In genomic region chr12:125614058-125614457, GRCh38 we compare ENCODE assay signal across 24 cellular contexts.
DNase-seq lines count a peak whose midpoint lies in the region; ATAC-seq and TF ChIP-seq lines count a peak whose summit lies in the region.
"Had no signal": no experiment of that assay in that cellular context is flagged by ENCODE, and none has a peak within 500 bp of the region (broad histone marks: within the 10 kb centered on the region; RNA-seq: fewer than 3 reads in every experiment).

No MANE protein-coding gene starts in this region.

- no peak for TF ChIP-seq CTCF in tibial nerve (IDR thresholded peaks at IDR 0.05)

- no peaks in the 10 kb centered on the region for H3K27me3 ChIP-seq in tibial nerve
- H3K27me3 ChIP-seq: BE2C, BLaER1 had no signal

- TF ChIP-seq POLR2A in tibial nerve (IDR thresholded peaks at IDR 0.05): no peak

- 96 to 97% methylated on average over 1 of the region's 1 CpG for WGBS in tibial nerve, 2 donors

- H3K4me1 Mint-ChIP-seq in activated CD4-positive, alpha-beta T cell treated with anti-CD3 and anti-CD28 coated beads, Interleukin-2, amount 10 ng/mL, durations not matched to agents 24 days and 14 days: no peaks in the 10 kb centered on the region
- no peaks in the 10 kb centered on the region for H3K4me1 Mint-ChIP-seq in activated T-helper 17 cell treated with anti-CD3 and anti-CD28 coated beads, Interleukin-2, amount 50 U/mL, for 72 hours
- H3K4me1 Mint-ChIP-seq: CD14-positive monocyte; CD4-positive, alpha-beta memory T cell; CD4-positive, CD25-positive, alpha-beta regulatory T cell; CD8-positive, alpha-beta memory T cell had no signal

- no peak overlapping the region for H3K4me3 ChIP-seq in tibial nerve
- H3K4me3 ChIP-seq: BLaER1, GM12878 had no signal

- no peaks in the 10 kb centered on the region for H3K4me1 ChIP-seq in tibial nerve
- H3K4me1 ChIP-seq: BE2C had no signal

- peak; percentile 71 to 73 for ATAC-seq in activated naive CD4-positive, alpha-beta T cell treated with anti-CD3 and anti-CD28 coated beads, Interleukin-2, amount 50 U/mL, for 72 hours
- peak; percentile 46 for ATAC-seq in activated T-helper 17 cell treated with anti-CD3 and anti-CD28 coated beads, Interleukin-2, amount 50 U/mL, for 72 hours (replicated peaks)
- ATAC-seq: GM12878 had no signal

- no peak overlapping the region for H3K27ac Mint-ChIP-seq in activated CD4-positive, alpha-beta T cell treated with anti-CD3 and anti-CD28 coated beads, Interleukin-2, amount 10 ng/mL, durations not matched to agents 24 days and 14 days
- H3K27ac Mint-ChIP-seq in activated naive CD4-positive, alpha-beta T cell treated with anti-CD3 and anti-CD28 coated beads, Interleukin-2, amount 50 U/mL, for 72 hours: no peak overlapping the region
- H3K27ac Mint-ChIP-seq in activated T-helper 17 cell treated with anti-CD3 and anti-CD28 coated beads, Interleukin-2, amount 50 U/mL, for 72 hours: no peak overlapping the region
- H3K27ac Mint-ChIP-seq: CD14-positive monocyte; CD4-positive, alpha-beta memory T cell; CD4-positive, CD25-positive, alpha-beta regulatory T cell; CD8-positive, alpha-beta memory T cell had no signal

- DNase-seq in activated CD4-positive, alpha-beta T cell treated with anti-CD3 and anti-CD28 coated beads, Interleukin-2, amount 10 ng/mL, durations not matched to agents 24 days and 14 days: peak; percentile 8
- DNase-seq in activated CD4-positive, alpha-beta T cell treated with anti-CD3 and anti-CD28 coated beads, Interleukin-2, amount 50 U/mL, for 1 hour: no peak
- DNase-seq in activated naive CD4-positive, alpha-beta T cell treated with anti-CD3 and anti-CD28 coated beads, Interleukin-2, amount 50 U/mL, for 72 hours (ENCODE audit: low spot score in 2 of 2): no peak
- DNase-seq in activated naive CD4-positive, alpha-beta T cell treated with Interleukin-2 at 50 U/mL for 16 hours: no peak
- no peak for DNase-seq in tibial nerve (ENCODE audit: low spot score in 2 of 2)
- DNase-seq: 8988T; ACHN; BE2C; C1 segment of cervical spinal cord; CD4-positive, alpha-beta memory T cell; CD4-positive, CD25-positive, alpha-beta regulatory T cell; CD8-positive, alpha-beta memory T cell; COR-L47; DMS 273 treated with DMSO at 0.1 percent for 48 hours; DMS153; DMS53; DMS79; DND-41; EL; GDM1 had no signal

- H3K27me3 Mint-ChIP-seq in activated CD4-positive, alpha-beta T cell treated with anti-CD3 and anti-CD28 coated beads, Interleukin-2, amount 10 ng/mL, durations not matched to agents 24 days and 14 days: no peaks in the 10 kb centered on the region
- no peaks in the 10 kb centered on the region for H3K27me3 Mint-ChIP-seq in activated T-helper 17 cell treated with anti-CD3 and anti-CD28 coated beads, Interleukin-2, amount 50 U/mL, for 72 hours
- H3K27me3 Mint-ChIP-seq: CD4-positive, alpha-beta memory T cell; CD4-positive, CD25-positive, alpha-beta regulatory T cell; CD8-positive, alpha-beta memory T cell had no signal

- H3K9me3 ChIP-seq in tibial nerve: peaks cover 0 to 6% (median 0%) of the 10 kb centered on the region in 4 donors
- H3K9me3 ChIP-seq: BE2C, BLaER1 had no signal

- peaks cover 3% of the 10 kb centered on the region for H3K9me3 Mint-ChIP-seq in activated CD4-positive, alpha-beta T cell treated with anti-CD3 and anti-CD28 coated beads, Interleukin-2, amount 10 ng/mL, durations not matched to agents 24 days and 14 days
- H3K9me3 Mint-ChIP-seq in activated naive CD4-positive, alpha-beta T cell treated with anti-CD3 and anti-CD28 coated beads, Interleukin-2, amount 50 U/mL, for 72 hours: no peaks in the 10 kb centered on the region
- no peaks in the 10 kb centered on the region for H3K9me3 Mint-ChIP-seq in activated T-helper 17 cell treated with anti-CD3 and anti-CD28 coated beads, Interleukin-2, amount 50 U/mL, for 72 hours

- no peak for TF ChIP-seq EP300 in tibial nerve (IDR thresholded peaks at IDR 0.05)

- no peak overlapping the region for H3K4me3 Mint-ChIP-seq in activated CD4-positive, alpha-beta T cell treated with anti-CD3 and anti-CD28 coated beads, Interleukin-2, amount 10 ng/mL, durations not matched to agents 24 days and 14 days
- H3K4me3 Mint-ChIP-seq in activated T-helper 17 cell treated with anti-CD3 and anti-CD28 coated beads, Interleukin-2, amount 50 U/mL, for 72 hours: no peak overlapping the region
- H3K4me3 Mint-ChIP-seq: CD14-positive monocyte; CD4-positive, alpha-beta memory T cell; CD4-positive, CD25-positive, alpha-beta regulatory T cell; CD8-positive, alpha-beta memory T cell had no signal

- H3K27ac ChIP-seq in tibial nerve: no peak overlapping the region
- H3K27ac ChIP-seq: BLaER1 had no signal

- no peaks in the 10 kb centered on the region for H3K36me3 ChIP-seq in tibial nerve
- H3K36me3 ChIP-seq: BE2C, BLaER1 had no signal

- H3K36me3 Mint-ChIP-seq in activated CD4-positive, alpha-beta T cell treated with anti-CD3 and anti-CD28 coated beads, Interleukin-2, amount 10 ng/mL, durations not matched to agents 24 days and 14 days (ENCODE audit: low read depth): no peaks in the 10 kb centered on the region
- no peaks in the 10 kb centered on the region for H3K36me3 Mint-ChIP-seq in activated naive CD4-positive, alpha-beta T cell treated with anti-CD3 and anti-CD28 coated beads, Interleukin-2, amount 50 U/mL, for 72 hours
- no peaks in the 10 kb centered on the region for H3K36me3 Mint-ChIP-seq in activated T-helper 17 cell treated with anti-CD3 and anti-CD28 coated beads, Interleukin-2, amount 50 U/mL, for 72 hours (ENCODE audit: low read depth)
- H3K36me3 Mint-ChIP-seq: CD14-positive monocyte; CD4-positive, alpha-beta memory T cell; CD4-positive, CD25-positive, alpha-beta regulatory T cell; CD8-positive, alpha-beta memory T cell had no signal

- intact Hi-C loops in activated CD4-positive, alpha-beta T cell treated with anti-CD3 and anti-CD28 coated beads, Interleukin-2, amount 10 ng/mL, durations not matched to agents 24 days and 14 days (cut with micrococcal nuclease): no loop called here
